8 cellular contexts compared by ENCODE assay signal in the genomic region with DNA sequence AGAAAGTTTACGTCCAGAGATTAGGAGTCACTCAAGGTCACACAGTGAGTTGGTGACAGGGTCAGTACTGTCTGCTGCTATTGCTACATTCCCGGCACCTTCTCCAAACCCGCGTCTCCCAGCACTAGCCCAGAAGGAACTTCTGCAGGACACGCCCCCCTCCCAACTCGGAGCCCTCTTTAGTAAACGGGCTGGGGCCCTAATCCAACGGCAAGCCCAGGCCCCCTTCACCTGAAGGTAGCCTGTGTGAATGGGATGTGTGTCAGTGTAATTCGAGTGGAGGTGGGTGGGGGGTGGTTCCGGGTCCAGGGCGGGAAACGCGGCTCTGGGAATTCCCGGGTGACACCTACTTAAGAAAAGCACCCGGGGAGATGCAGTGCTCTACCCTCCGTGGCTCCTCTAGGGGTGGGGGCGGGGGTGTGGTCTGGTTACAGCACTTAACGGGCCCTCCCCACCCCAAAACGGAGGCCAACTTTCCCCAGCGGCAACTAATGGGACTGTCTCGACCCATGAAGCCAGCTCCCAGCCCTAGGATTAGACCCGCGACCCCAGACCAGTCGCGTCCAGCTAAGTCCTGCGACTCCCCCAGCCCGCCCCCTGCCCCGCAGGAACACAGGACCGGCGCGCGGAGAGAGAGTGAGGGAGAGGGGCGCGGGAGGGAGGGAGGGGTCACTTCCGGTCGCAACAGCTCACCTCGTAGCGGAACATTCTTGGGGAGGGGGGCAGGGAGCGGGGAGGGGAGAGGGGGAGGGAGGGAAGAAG. TPM values are rescaled to one million over a fixed set of nuclear protein-coding genes. Genes with fewer than 3 reads are reported as not detected.
A peak's percentile ranks its signal among the peaks of the same experiment; 100 is the strongest.
DNase-seq lines count a peak whose midpoint lies in the region; ATAC-seq lines count a peak whose summit lies in the region.

No MANE protein-coding gene starts in this region.

- ATAC-seq in HG02623 (IDR thresholded peaks at IDR 0.05; ENCODE audit: unreplicated experiment), result peak; percentile 8
- peak; percentile 24 for ATAC-seq in esophagus mucosa
- peak; percentile 24 to 37 for ATAC-seq in naive thymus-derived CD8-positive, alpha-beta T cell

- H3K27ac Mint-ChIP-seq in naive thymus-derived CD8-positive, alpha-beta T cell, result peak overlapping the region; percentile 87 to 100 (median 94)

- H3K27me3 Mint-ChIP-seq in naive thymus-derived CD8-positive, alpha-beta T cell, result no peaks in the 10 kb centered on the region

- POLR2A ChIA-PET in naive thymus-derived CD8-positive, alpha-beta T cell (lab: Charles Lee), result interaction anchor here (0.9 to 2.7 kb wide), 14 partner anchors 9 to 142 kb away, joined by 3 to 96 read pairs (median 6); a partner anchor contains a TSS

- H3K9me3 Mint-ChIP-seq in naive thymus-derived CD8-positive, alpha-beta T cell, result no peaks in the 10 kb centered on the region

- H3K36me3 Mint-ChIP-seq in naive thymus-derived CD8-positive, alpha-beta T cell, result peaks cover 0 to 38% (median 4%) of the 10 kb centered on the region in 3 donors

- DNase-seq in NCI-H1417 (lab: John Stamatoyannopoulos, UW) (peak in 2 of 3 experiments; percentile 1 to 73), NCI-H1417 treated with DMSO at 0.1 percent for 48 hours (lab: John Stamatoyannopoulos, UW) (no peak), NCI-H2171 treated with DMSO at 0.1 percent for 48 hours (lab: John Stamatoyannopoulos, UW) (peak; percentile 39)
- peak; percentile 73 for DNase-seq in activated CD8-positive, alpha-beta memory T cell treated with anti-CD3 and anti-CD28 coated beads, Interleukin-2, amount 50 U/mL, for 4 hours
- DNase-seq in naive thymus-derived CD8-positive, alpha-beta T cell, result peak in 6 of 10 donors; percentile 33 to 76 (median 59)
- DNase-seq in stimulated activated naive CD4-positive, alpha-beta T cell treated with Interleukin-2 at 50 U/mL for 16 hours (lab: John Stamatoyannopoulos, UW), result peak; percentile 81

- peak overlapping the region; percentile 78 to 99 (median 91) for H3K4me3 Mint-ChIP-seq in naive thymus-derived CD8-positive, alpha-beta T cell

- H3K4me1 Mint-ChIP-seq in naive thymus-derived CD8-positive, alpha-beta T cell, result peaks cover 20 to 51% (median 45%) of the 10 kb centered on the region in 4 donors

RNA-seq across cellular contexts. Expression of a gene that starts 0.5 kb away (rescaled TPM):
- total RNA-seq in esophagus mucosa, result 20.6 TPM
- total RNA-seq in naive thymus-derived CD8-positive, alpha-beta T cell, result 10 to 100 TPM; 40.5 to 40.7 TPM
- 1 to 10 TPM; 3.2 to 8.2 (median 3.8) TPM for polyA plus RNA-seq in naive thymus-derived CD8-positive, alpha-beta T cell

RNA-seq across cellular contexts. Expression of a gene that starts 45.3 kb away (rescaled TPM):
- total RNA-seq in esophagus mucosa, result not detected
- not detected for total RNA-seq in naive thymus-derived CD8-positive, alpha-beta T cell
- polyA plus RNA-seq in naive thymus-derived CD8-positive, alpha-beta T cell, result not detected

RNA-seq across cellular contexts. Expression of a gene that starts 52.8 kb away (rescaled TPM):
- 24.0 TPM for total RNA-seq in esophagus mucosa
- 10 to 100 TPM; 46.7 to 50.5 TPM for total RNA-seq in naive thymus-derived CD8-positive, alpha-beta T cell
- polyA plus RNA-seq in naive thymus-derived CD8-positive, alpha-beta T cell, result 10 to 100 TPM; 19.5 to 34.8 (median 19.6) TPM
